13 cellular contexts compared by ENCODE assay signal in the genomic region with DNA sequence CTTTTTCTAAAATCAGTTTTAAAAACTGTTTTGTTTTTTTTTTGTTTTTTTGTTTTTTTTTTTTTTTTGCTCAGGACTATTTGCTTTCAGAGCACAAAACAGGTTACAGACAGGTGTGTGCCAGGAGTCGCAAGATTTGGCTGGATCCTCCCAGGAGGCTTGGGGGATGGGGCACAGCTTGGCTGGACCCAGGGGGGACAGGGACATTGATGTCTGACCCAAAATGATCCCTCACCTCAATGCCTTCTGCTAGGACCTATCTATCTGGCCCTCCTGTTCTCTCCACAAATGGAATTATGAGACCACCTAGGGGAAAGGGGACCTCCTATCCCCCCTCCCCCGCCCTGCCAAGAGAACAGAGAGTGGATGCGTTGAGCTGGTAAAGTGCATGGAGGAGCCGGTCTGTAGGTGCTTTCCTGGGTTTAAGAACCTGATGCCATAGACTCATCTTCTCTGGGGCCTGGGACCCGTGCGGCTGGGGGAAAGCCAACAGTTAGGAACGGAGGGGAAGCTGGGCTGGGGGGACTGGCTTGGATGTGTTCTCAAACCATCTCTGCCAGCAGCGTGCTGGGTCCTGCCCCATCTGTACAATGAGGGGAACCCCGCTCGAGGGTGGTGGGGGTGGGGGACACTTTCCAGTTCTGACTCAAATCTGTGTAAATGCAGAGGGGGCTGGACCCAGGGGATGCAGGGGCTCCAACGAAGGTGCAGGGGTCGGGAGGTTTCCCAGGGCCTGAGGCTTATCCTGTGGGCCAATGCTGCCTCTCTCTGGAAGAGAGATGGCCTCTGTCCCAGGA.
DNase-seq lines count a peak whose midpoint lies in the region; ATAC-seq lines count a peak whose summit lies in the region.
"Had no signal": no experiment of that assay in that cellular context is flagged by ENCODE, and none has a peak within 500 bp of the region (broad histone marks: within the 10 kb centered on the region; RNA-seq: fewer than 3 reads in every experiment).

No MANE protein-coding gene starts in this region.

- no peak overlapping the region for H3K4me3 Mint-ChIP-seq in stimulated activated effector memory CD8-positive, alpha-beta T cell treated with anti-CD3 and anti-CD28 coated beads, Interleukin-12 subunit alpha, Interleukin-12 subunit beta, amount 100 ng/mL, for 72 hours
- H3K4me3 Mint-ChIP-seq: mesothelial cell of epicardium had no signal

- ATAC-seq in stimulated activated effector memory CD8-positive, alpha-beta T cell treated with anti-CD3 and anti-CD28 coated beads, Interleukin-12 subunit alpha, Interleukin-12 subunit beta, amount 100 ng/mL, for 72 hours, result peak; percentile 1
- ATAC-seq in GM18868 (IDR thresholded peaks at IDR 0.05; ENCODE audit: unreplicated experiment), result no peak
- ATAC-seq in GM21619 (IDR thresholded peaks at IDR 0.05; ENCODE audit: unreplicated experiment), result no peak

- H3K27ac Mint-ChIP-seq in stimulated activated effector memory CD8-positive, alpha-beta T cell treated with anti-CD3 and anti-CD28 coated beads, Interleukin-12 subunit alpha, Interleukin-12 subunit beta, amount 100 ng/mL, for 72 hours, result peak overlapping the region; percentile 92
- H3K27ac Mint-ChIP-seq: mesothelial cell of epicardium, progenitor cell of endocrine pancreas had no signal

- peaks cover 100% of the 10 kb centered on the region for H3K36me3 Mint-ChIP-seq in stimulated activated effector memory CD8-positive, alpha-beta T cell treated with anti-CD3 and anti-CD28 coated beads, Interleukin-12 subunit alpha, Interleukin-12 subunit beta, amount 100 ng/mL, for 72 hours
- H3K36me3 Mint-ChIP-seq: mesothelial cell of epicardium had no signal

- no peaks in the 10 kb centered on the region for H3K9me3 Mint-ChIP-seq in stimulated activated effector memory CD8-positive, alpha-beta T cell treated with anti-CD3 and anti-CD28 coated beads, Interleukin-12 subunit alpha, Interleukin-12 subunit beta, amount 100 ng/mL, for 72 hours
- H3K9me3 Mint-ChIP-seq: mesothelial cell of epicardium had no signal

- H3K4me1 Mint-ChIP-seq in stimulated activated effector memory CD8-positive, alpha-beta T cell treated with anti-CD3 and anti-CD28 coated beads, Interleukin-12 subunit alpha, Interleukin-12 subunit beta, amount 100 ng/mL, for 72 hours, result peaks cover 76% of the 10 kb centered on the region

- DNase-seq in NCI-H2171 treated with DMSO at 0.1 percent for 48 hours (lab: John Stamatoyannopoulos, UW), result peak; percentile 3
- DNase-seq in NCI-H2171 (lab: John Stamatoyannopoulos, UW), result no peak
- DNase-seq in HuH-7 (ENCODE audit: low spot score), result peak; percentile 2
- peak; percentile 9 for DNase-seq in activated naive CD4-positive, alpha-beta T cell treated with anti-CD3 and anti-CD28 coated beads, Interleukin-2, amount 50 U/mL, for 16 hours
- peak; percentile 7 to 56 for DNase-seq in stimulated activated effector memory CD8-positive, alpha-beta T cell treated with anti-CD3 and anti-CD28 coated beads, Interleukin-12 subunit alpha, Interleukin-12 subunit beta, amount 100 ng/mL, for 72 hours (ENCODE audit: low spot score in 2 of 2)
- no peak for DNase-seq in NOMO-1 treated with DMSO at 0.1 percent for 48 hours (lab: John Stamatoyannopoulos, UW; ENCODE audit: unreplicated experiment)
- DNase-seq: COR-L47, GOT3, NCI-H510A had no signal

Comparison
In these comparisons a context has a peak if more than half of its experiments do, and no peak if none do; other contexts are left out.
1. DNase-seq: peak in NCI-H2171 treated with DMSO at 0.1 percent for 48 hours (single experiment), HuH-7 (single experiment), activated naive CD4-positive, alpha-beta T cell treated with anti-CD3 and anti-CD28 coated beads, Interleukin-2, amount 50 U/mL, for 16 hours (single experiment) and stimulated activated effector memory CD8-positive, alpha-beta T cell treated with anti-CD3 and anti-CD28 coated beads, Interleukin-12 subunit alpha, Interleukin-12 subunit beta, amount 100 ng/mL, for 72 hours (2 of 2); none in NCI-H2171 (single experiment) and NOMO-1 treated with DMSO at 0.1 percent for 48 hours (single experiment).